Comparison of ENCODE assay signal across 17 cellular contexts in genomic region chr2:47000679-47001075, GRCh38. TPM values are rescaled to one million over a fixed set of nuclear protein-coding genes. Genes with fewer than 3 reads are reported as not detected.
DNase-seq lines count a peak whose midpoint lies in the region; ATAC-seq and TF ChIP-seq lines count a peak whose summit lies in the region.
"Had no signal": no experiment of that assay in that cellular context is flagged by ENCODE, and none has a peak within 500 bp of the region (broad histone marks: within the 10 kb centered on the region; RNA-seq: fewer than 3 reads in every experiment).

No MANE protein-coding gene starts in this region.

- H3K9me1 ChIP-seq in IMR-90 (ENCODE audit: insufficient read depth, low read length): peaks cover 26% of the 10 kb centered on the region

- H2AK5ac ChIP-seq in IMR-90 (ENCODE audit: low read depth, low read length): no peak overlapping the region

- no peak for TF ChIP-seq EP300 in stomach (IDR thresholded peaks at IDR 0.05)

- H3K4me3 ChIP-seq in IMR-90 (ENCODE audit: insufficient read depth, low read depth, low read length) (no peak overlapping the region), ascending aorta (no peak overlapping the region), stomach (no peak overlapping the region), gastrocnemius medialis (no peak overlapping the region)
- H3K4me3 ChIP-seq: pancreas, SK-N-MC, suprapubic skin had no signal

- H2AK9ac ChIP-seq in IMR-90 (replicated peaks; ENCODE audit: low read depth, low read length, poor library complexity): peak overlapping the region; percentile 47

- no peak overlapping the region for H2BK5ac ChIP-seq in IMR-90 (ENCODE audit: low read depth, low read length, poor library complexity, severe bottlenecking)

- H3K9ac ChIP-seq in IMR-90 (ENCODE audit: low read depth, low read length): no peak overlapping the region

- intact Hi-C loops in IMR-90 (cut with micrococcal nuclease): no loop called here
- intact Hi-C loops in ascending aorta (cut with DNase I): no loop called here
- intact Hi-C loops in stomach (cut with DNase I; ENCODE audit: low total_unique reads): no loop called here
- intact Hi-C loops in gastrocnemius medialis (cut with DNase I; ENCODE audit: low total_unique reads): no loop called here

- H4K20me1 ChIP-seq in IMR-90 (ENCODE audit: insufficient read depth, low read length): no peaks in the 10 kb centered on the region; the same call in 1 of the 2 replicates

- no peak overlapping the region for H3K23ac ChIP-seq in IMR-90 (ENCODE audit: low read depth, low read length)

- dilution Hi-C loops in IMR-90 (cut with HindIII; ENCODE audit: low sequenced_read_pairs, unreplicated experiment): no loop called here

- TF ChIP-seq POLR2A in IMR-90 (IDR thresholded peaks at IDR 0.05; ENCODE audit: low read depth, low read length) (no peak), stomach (IDR thresholded peaks at IDR 0.05) (no peak), gastrocnemius medialis (IDR thresholded peaks at IDR 0.05) (no peak)

- H3K36me3 ChIP-seq in IMR-90 (ENCODE audit: control insufficient read depth, insufficient read depth, low read length): peaks cover 26% of the 10 kb centered on the region
- peaks cover 38 to 39% of the 10 kb centered on the region in 2 donors for H3K36me3 ChIP-seq in ascending aorta
- H3K36me3 ChIP-seq in stomach: peaks cover 0 to 43% (median 36%) of the 10 kb centered on the region in 4 donors
- peaks cover 0 to 5% of the 10 kb centered on the region in 2 donors for H3K36me3 ChIP-seq in gastrocnemius medialis

- no peak overlapping the region for H2AFZ ChIP-seq in IMR-90 (replicated peaks; ENCODE audit: low read length, poor library complexity)

- H3K27me3 ChIP-seq in IMR-90 (ENCODE audit: control insufficient read depth, insufficient read depth, low read length): no peaks in the 10 kb centered on the region
- no peaks in the 10 kb centered on the region for H3K27me3 ChIP-seq in ascending aorta
- H3K27me3 ChIP-seq in layer of hippocampus (ENCODE audit: control insufficient read depth, insufficient read depth, low read length): no peaks in the 10 kb centered on the region
- no peaks in the 10 kb centered on the region for H3K27me3 ChIP-seq in stomach
- H3K27me3 ChIP-seq in gastrocnemius medialis: no peaks in the 10 kb centered on the region
- H3K27me3 ChIP-seq: brain microvascular endothelial cell, pancreas, suprapubic skin had no signal

- H3K9me3 ChIP-seq in IMR-90 (ENCODE audit: control insufficient read depth, insufficient read depth, low read length) (no peaks in the 10 kb centered on the region), ascending aorta (no peaks in the 10 kb centered on the region), stomach (no peaks in the 10 kb centered on the region), gastrocnemius medialis (no peaks in the 10 kb centered on the region)
- H3K9me3 ChIP-seq: pancreas, suprapubic skin had no signal

- CTCF ChIA-PET in IMR-90 (lab: Yijun Ruan, JAX): no interaction called here

- no peak overlapping the region for H3K18ac ChIP-seq in IMR-90 (ENCODE audit: low read depth, low read length)

- peaks cover 16% of the 10 kb centered on the region for H3K4me1 ChIP-seq in IMR-90 (ENCODE audit: control insufficient read depth, insufficient read depth, low read length)
- H3K4me1 ChIP-seq in ascending aorta: peaks cover 4 to 21% of the 10 kb centered on the region in 2 donors
- peaks cover 0 to 45% (median 23%) of the 10 kb centered on the region in 4 donors for H3K4me1 ChIP-seq in stomach
- peaks cover 7 to 14% of the 10 kb centered on the region in 2 donors for H3K4me1 ChIP-seq in gastrocnemius medialis
- H3K4me1 ChIP-seq: pancreas had no signal

- no peak overlapping the region for H4K8ac ChIP-seq in IMR-90 (ENCODE audit: low read depth in 2 of 2, low read length in 2 of 2)

- BruUV-seq in IMR-90 (replicated peaks; lab: Mats Ljungman, UMichigan): no TSS peak

- 100% methylated on average over 2 of the region's 4 CpGs; no CpG with 5 or more reads in 1 of the 2 experiments for WGBS in IMR-90 (ENCODE audit: extremely low coverage in 2 of 2, insufficient read length in 1 of 2), 2 experiments
- 85 to 99% (median 97%) methylated on average over 3 to 4 of the region's 4 CpGs for WGBS in stomach, 5 donors

- H3K4ac ChIP-seq in IMR-90 (ENCODE audit: low read depth, low read length): no peak overlapping the region

- TF ChIP-seq CTCF in IMR-90 (conservative IDR thresholded peaks at IDR 0.05; ENCODE audit: low read depth, low read length): no peak
- TF ChIP-seq CTCF in ascending aorta (IDR thresholded peaks at IDR 0.05): no peak
- no peak for TF ChIP-seq CTCF in stomach (IDR thresholded peaks at IDR 0.05)
- no peak for TF ChIP-seq CTCF in gastrocnemius medialis (IDR thresholded peaks at IDR 0.05 in 4 of 5, conservative IDR thresholded peaks at IDR 0.05 in 1 of 5)

- no peak overlapping the region for H2BK120ac ChIP-seq in IMR-90 (ENCODE audit: low read depth, low read length)

- no peak overlapping the region for H2BK15ac ChIP-seq in IMR-90 (ENCODE audit: low read depth, low read length)

- H3K56ac ChIP-seq in IMR-90 (ENCODE audit: extremely low read depth, insufficient read depth, low read length): no peak overlapping the region

- H3K14ac ChIP-seq in IMR-90 (replicated peaks; ENCODE audit: low read depth, low read length): no peak overlapping the region

- no peak overlapping the region for H3K4me2 ChIP-seq in IMR-90 (ENCODE audit: low read depth, low read length)

- no peak overlapping the region for H4K91ac ChIP-seq in IMR-90 (ENCODE audit: insufficient read depth, low read depth, low read length)

- H3K27ac ChIP-seq in IMR-90 (ENCODE audit: insufficient read depth, low read length) (no peak overlapping the region), ascending aorta (peak overlapping the region; percentile 0 to 29), layer of hippocampus (ENCODE audit: low read depth, low read length) (peak overlapping the region; percentile 75), stomach (peak overlapping the region in 3 of 5 donors; percentile 21 to 87 (median 48)), gastrocnemius medialis (no peak overlapping the region)
- H3K27ac ChIP-seq: brain microvascular endothelial cell, pancreas, SK-N-MC, suprapubic skin had no signal

- in situ Hi-C loops in IMR-90 (cut with MboI; ENCODE audit: low sequenced_read_pairs): no loop called here
- in situ Hi-C loops in gastrocnemius medialis (cut with MboI; ENCODE audit: low sequenced_read_pairs in 4 of 4): loop anchor here in 1 of 4 donors (25.0 kb wide), 1 partner anchor 162 kb away; the partner anchor contains the start of gene STPG4

- H3K79me1 ChIP-seq in IMR-90 (ENCODE audit: low read depth in 1 of 2, low read length in 2 of 2): peaks cover 15 to 61% of the 10 kb centered on the region in 2 experiments; a peak in 3 of 4 replicates

- POLR2A ChIA-PET in IMR-90 (lab: Charles Lee; ENCODE audit: unreplicated experiment): interaction anchor here (0.6 kb wide), 1 partner anchor 65 kb away, joined by 3 read pairs; no protein-coding TSS in a partner anchor

- H4K5ac ChIP-seq in IMR-90 (ENCODE audit: low read depth, low read length): no peak overlapping the region

- ATAC-seq in IMR-90 (ENCODE audit: low read depth): no peak
- ATAC-seq in gastrocnemius medialis: no peak
- ATAC-seq: CD8-positive, alpha-beta T cell; pancreas had no signal

- no peak for TF ChIP-seq RAD21 in IMR-90 (IDR thresholded peaks at IDR 0.05; ENCODE audit: low read length)

- no peak overlapping the region for H2BK20ac ChIP-seq in IMR-90 (ENCODE audit: low read depth, low read length)

- DNase-seq in IMR-90: no peak
- DNase-seq in ascending aorta (ENCODE audit: low spot score in 2 of 2): no peak
- no peak for DNase-seq in stomach
- no peak for DNase-seq in activated effector memory CD4-positive, alpha-beta T cell treated with Interleukin-2 at 50 U/mL for 16 hours
- no peak for DNase-seq in gastrocnemius medialis
- DNase-seq in NAMALWA (ENCODE audit: low spot score): no peak
- DNase-seq in pons (ENCODE audit: low spot score): no peak
- DNase-seq: activated naive CD8-positive, alpha-beta T cell treated with anti-CD3 and anti-CD28 coated beads, Interleukin-2, amount 10 ng/mL, durations not matched to agents 7 days and 5 days; brain microvascular endothelial cell; CD8-positive, alpha-beta T cell; foreskin fibroblast; NCI-H1417 treated with DMSO at 0.1 percent for 48 hours; NCI-H524 treated with DMSO at 0.1 percent for 48 hours had no signal

TF ChIP-seq in IMR-90, 13 proteins besides CTCF, POLR2A, EP300 and RAD21:
- TF ChIP-seq MXI1 (IDR thresholded peaks at IDR 0.05; ENCODE audit: borderline replicate concordance, low read depth, low read length) (no peak), SMC3 (IDR thresholded peaks at IDR 0.05; ENCODE audit: low read depth, low read length) (no peak)
TF ChIP-seq in IMR-90: peak in this region for 0.

RNA-seq across cellular contexts. Expression of gene TTC7A, which starts 59.7 kb away (rescaled TPM):
- total RNA-seq in IMR-90 (2012; rRNA removed) (10.6 and 11.8 TPM in 2 replicates), ascending aorta (181 TPM), stomach (10 to 100 TPM in 4 of 5 donors, 1 to 10 TPM in 1; 7.2 to 44.6 (median 28.1) TPM), gastrocnemius medialis (1 to 10 TPM; 3.7 to 7.3 (median 6.0) TPM)
- polyA plus RNA-seq in IMR-90 (2012; rRNA removed) (23.0 and 23.9 TPM in 2 replicates), stomach (1 to 10 TPM; 4.9 to 9.1 (median 8.5) TPM)
- 13.6 and 14.0 TPM in 2 replicates for polyA plus RNA-seq in IMR-90 (2012; cell fraction: cytosol; rRNA removed)
- 111 and 172 TPM in 2 replicates for polyA plus RNA-seq in IMR-90 (2012; cell fraction: nucleus; rRNA removed; ENCODE audit: low replicate concordance)

Comparison
In these comparisons a context has a peak if more than half of its experiments do, and no peak if none do; other contexts are left out.
1. H3K27ac ChIP-seq: peak in ascending aorta (2 of 2), layer of hippocampus (single experiment) and stomach (3 of 5); none in IMR-90 (single experiment) and gastrocnemius medialis (0 of 4).